26 cellular contexts compared by ENCODE assay signal in the genomic region with DNA sequence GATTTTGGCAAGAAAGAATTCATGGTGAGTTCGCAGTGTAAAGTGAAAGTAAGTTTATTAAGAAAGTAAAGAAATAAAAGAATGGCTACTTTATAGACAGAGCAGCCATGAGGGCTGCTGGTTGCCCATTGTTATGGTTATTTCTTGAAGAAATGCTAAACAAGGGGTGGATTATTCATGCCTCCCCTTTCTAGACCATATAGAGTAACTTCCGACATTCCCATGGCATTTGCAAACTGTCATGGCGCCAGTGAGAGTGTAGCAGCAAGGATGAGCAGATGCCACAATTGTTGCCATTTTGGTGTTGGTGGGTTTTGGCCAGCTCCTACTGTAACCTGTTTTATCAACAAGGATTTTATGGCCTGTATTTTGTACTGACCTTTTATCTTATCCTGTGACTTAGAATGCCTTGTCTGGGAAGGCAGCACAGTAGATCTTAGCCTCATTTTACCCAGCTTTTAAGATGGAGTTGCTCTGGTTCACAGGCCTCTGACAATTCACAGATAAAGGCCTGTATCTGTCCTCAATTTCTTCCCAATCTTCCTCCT.
A peak's percentile ranks its signal among the peaks of the same experiment; 100 is the strongest.
DNase-seq lines count a peak whose midpoint lies in the region; ATAC-seq, FAIRE-seq and TF ChIP-seq lines count a peak whose summit lies in the region.
"Had no signal": no experiment of that assay in that cellular context is flagged by ENCODE, and none has a peak within 500 bp of the region (broad histone marks: within the 10 kb centered on the region; RNA-seq: fewer than 3 reads in every experiment).

No MANE protein-coding gene starts in this region.

- H4K20me1 ChIP-seq in Loucy (ENCODE audit: insufficient read depth, low read length, poor library complexity, severe bottlenecking) (peaks cover 38% of the 10 kb centered on the region), astrocyte (ENCODE audit: insufficient read depth, low read length) (no peaks in the 10 kb centered on the region)

- DNase-seq in astrocyte (ENCODE audit: low read depth) (no peak), endothelial cell (ENCODE audit: low spot score) (no peak), upper lobe of left lung (no peak), NCI-H2107 treated with DMSO at 0.1 percent for 48 hours (lab: John Stamatoyannopoulos, UW; ENCODE audit: unreplicated experiment) (no peak)
- no peak for DNase-seq in activated CD4-positive, alpha-beta T cell treated with anti-CD3 and anti-CD28 coated beads, Interleukin-2, amount 50 U/mL, for 48 hours
- DNase-seq: activated CD4-positive, alpha-beta T cell treated with anti-CD3 and anti-CD28 coated beads for 36 hours; activated gamma-delta T cell treated with Interleukin-2 at 50 U/mL for 16 hours; activated naive CD8-positive, alpha-beta T cell treated with anti-CD3 and anti-CD28 coated beads, Interleukin-2, amount 50 U/mL, for 24 hours; activated T-cell treated with anti-CD3 and anti-CD28 coated beads, Interleukin-2, amount 50 U/mL, for 24 hours; CD4-positive, CD25-positive, alpha-beta regulatory T cell; colonic mucosa; KBM-7; left colon; MV-4-11; naive thymus-derived CD4-positive, alpha-beta T cell; NCI-H146; NCI-H2171; NCI-H524 treated with DMSO at 0.1 percent for 48 hours; SK-N-SH; stimulated activated naive CD8-positive, alpha-beta T cell treated with anti-CD3 and anti-CD28 coated beads, Interleukin-15, Interleukin-2, amounts not matched to agents 100 U/mL and 50 U/mL, for 24 hours; T-helper 17 cell had no signal

- no peaks in the 10 kb centered on the region for H3K9me2 ChIP-seq in Loucy (replicated peaks; ENCODE audit: low read depth, low read length)
- H3K9me2 ChIP-seq: SK-N-SH had no signal

- H3K4me1 ChIP-seq in Loucy (ENCODE audit: insufficient read depth, low read length, poor library complexity, severe bottlenecking) (peaks cover 70% of the 10 kb centered on the region), astrocyte (ENCODE audit: insufficient read depth, low read length) (no peaks in the 10 kb centered on the region), iPS-20b (ENCODE audit: insufficient read depth, low read length) (peaks cover 21% of the 10 kb centered on the region; the same call in 1 of the 2 replicates), upper lobe of left lung (no peaks in the 10 kb centered on the region)
- H3K4me1 ChIP-seq: breast epithelium, colonic mucosa had no signal

- H3K4me1 Mint-ChIP-seq in astrocyte (ENCODE audit: low read depth, unreplicated experiment) (peaks cover 42% of the 10 kb centered on the region), endothelial cell (ENCODE audit: unreplicated experiment) (no peaks in the 10 kb centered on the region)
- H3K4me1 Mint-ChIP-seq: activated naive CD8-positive, alpha-beta T cell treated with anti-CD3 and anti-CD28 coated beads, Interleukin-2, amount 50 U/mL, for 24 hours had no signal

- peak overlapping the region; percentile 11 for H3K9ac ChIP-seq in Loucy (ENCODE audit: low read depth, low read length, poor library complexity, severe bottlenecking)
- no peak overlapping the region for H3K9ac ChIP-seq in astrocyte (ENCODE audit: low read length)
- H3K9ac ChIP-seq in iPS-20b (ENCODE audit: low read depth, low read length): 0 out of 2 replicates have a peak overlapping the region, but pooled peaks have one; percentile 5
- H3K9ac ChIP-seq: SK-N-SH had no signal

- 0 out of 2 replicates have a peak, but pooled peaks cover 4% of the 10 kb centered on the region for H3F3A ChIP-seq in Loucy (ENCODE audit: low read depth)

- peaks cover 99% of the 10 kb centered on the region for H3K79me2 ChIP-seq in Loucy (ENCODE audit: insufficient read depth, low read length)
- H3K79me2 ChIP-seq in astrocyte (ENCODE audit: insufficient read depth, low read length): no peaks in the 10 kb centered on the region

- no peak for TF ChIP-seq POLR2A in upper lobe of left lung (IDR thresholded peaks at IDR 0.05)

- H3K9me3 Mint-ChIP-seq in astrocyte (ENCODE audit: unreplicated experiment) (no peaks in the 10 kb centered on the region), endothelial cell (ENCODE audit: unreplicated experiment) (no peaks in the 10 kb centered on the region)
- H3K9me3 Mint-ChIP-seq: activated T-cell treated with anti-CD3 and anti-CD28 coated beads, Interleukin-2, amount 50 U/mL, for 24 hours had no signal

- H3K27me3 ChIP-seq in Loucy (ENCODE audit: insufficient read depth, low read length, poor library complexity, severe bottlenecking): no peaks in the 10 kb centered on the region
- no peaks in the 10 kb centered on the region for H3K27me3 ChIP-seq in astrocyte (ENCODE audit: insufficient read depth, low read length)
- H3K27me3 ChIP-seq in iPS-20b (ENCODE audit: insufficient read depth, low read length): no peaks in the 10 kb centered on the region
- no peaks in the 10 kb centered on the region for H3K27me3 ChIP-seq in upper lobe of left lung
- H3K27me3 ChIP-seq: breast epithelium, colonic mucosa had no signal

- TF ChIP-seq EP300 in upper lobe of left lung (IDR thresholded peaks at IDR 0.05): no peak

- H3K27me3 Mint-ChIP-seq in astrocyte (ENCODE audit: low read depth, unreplicated experiment): no peaks in the 10 kb centered on the region
- H3K27me3 Mint-ChIP-seq in endothelial cell (ENCODE audit: unreplicated experiment): peaks cover 2% of the 10 kb centered on the region
- H3K27me3 Mint-ChIP-seq: activated CD4-positive, alpha-beta T cell treated with anti-CD3 and anti-CD28 coated beads for 36 hours; activated naive CD8-positive, alpha-beta T cell treated with anti-CD3 and anti-CD28 coated beads, Interleukin-2, amount 50 U/mL, for 24 hours; activated T-cell treated with anti-CD3 and anti-CD28 coated beads, Interleukin-2, amount 50 U/mL, for 24 hours; CD4-positive, CD25-positive, alpha-beta regulatory T cell; naive thymus-derived CD4-positive, alpha-beta T cell; T-helper 17 cell had no signal

- H3K27ac Mint-ChIP-seq in astrocyte (ENCODE audit: unreplicated experiment) (peak overlapping the region; percentile 54), endothelial cell (ENCODE audit: unreplicated experiment) (no peak overlapping the region)
- H3K27ac Mint-ChIP-seq: activated CD4-positive, alpha-beta T cell treated with anti-CD3 and anti-CD28 coated beads for 36 hours; activated naive CD8-positive, alpha-beta T cell treated with anti-CD3 and anti-CD28 coated beads, Interleukin-2, amount 50 U/mL, for 24 hours; activated T-cell treated with anti-CD3 and anti-CD28 coated beads, Interleukin-2, amount 50 U/mL, for 24 hours; CD4-positive, CD25-positive, alpha-beta regulatory T cell; naive thymus-derived CD4-positive, alpha-beta T cell; T-helper 17 cell had no signal

- WGBS in upper lobe of left lung, 2 donors: 70 to 85% methylated on average over 3 of the region's 3 CpGs

- H3K36me3 ChIP-seq in Loucy (ENCODE audit: insufficient read depth, low read length) (no peaks in the 10 kb centered on the region; the same call in 1 of the 2 replicates), astrocyte (ENCODE audit: insufficient read depth, low read length) (no peaks in the 10 kb centered on the region), iPS-20b (ENCODE audit: insufficient read depth, low read depth, low read length) (no peaks in the 10 kb centered on the region), upper lobe of left lung (no peaks in the 10 kb centered on the region)
- H3K36me3 ChIP-seq: breast epithelium, colonic mucosa had no signal

- peaks cover 3% of the 10 kb centered on the region for H3K36me3 Mint-ChIP-seq in astrocyte (ENCODE audit: low read depth, unreplicated experiment)
- H3K36me3 Mint-ChIP-seq in endothelial cell (ENCODE audit: low read depth, unreplicated experiment): no peaks in the 10 kb centered on the region
- H3K36me3 Mint-ChIP-seq: CD4-positive, CD25-positive, alpha-beta regulatory T cell; naive thymus-derived CD4-positive, alpha-beta T cell had no signal

- no peak overlapping the region for H2AFZ ChIP-seq in Loucy (ENCODE audit: low read length)
- peak overlapping the region; percentile 47 for H2AFZ ChIP-seq in astrocyte (ENCODE audit: low read depth, low read length)

- ATAC-seq in upper lobe of left lung (ENCODE audit: low FRiP score in 2 of 2): no peak
- ATAC-seq: activated CD4-positive, alpha-beta T cell treated with anti-CD3 and anti-CD28 coated beads for 36 hours; activated naive CD8-positive, alpha-beta T cell treated with anti-CD3 and anti-CD28 coated beads, Interleukin-2, amount 50 U/mL, for 24 hours; left colon; naive thymus-derived CD4-positive, alpha-beta T cell; sciatic nerve; stimulated activated naive CD8-positive, alpha-beta T cell treated with anti-CD3 and anti-CD28 coated beads, Interleukin-15, Interleukin-2, amounts not matched to agents 100 U/mL and 50 U/mL, for 24 hours; T-helper 17 cell had no signal

- H3K9me3 ChIP-seq in Loucy (ENCODE audit: insufficient read depth, low read depth, low read length): no peaks in the 10 kb centered on the region
- no peaks in the 10 kb centered on the region for H3K9me3 ChIP-seq in astrocyte (ENCODE audit: insufficient read depth, low read depth, low read length)
- H3K9me3 ChIP-seq in iPS-20b (ENCODE audit: insufficient read depth, low read depth, low read length): no peaks in the 10 kb centered on the region
- no peaks in the 10 kb centered on the region for H3K9me3 ChIP-seq in upper lobe of left lung
- H3K9me3 ChIP-seq: breast epithelium, colonic mucosa, SK-N-SH had no signal

- H3K4me2 ChIP-seq in Loucy (ENCODE audit: low read depth, low read length, poor library complexity, severe bottlenecking): peak overlapping the region; percentile 58
- peak overlapping the region; percentile 39 for H3K4me2 ChIP-seq in astrocyte (ENCODE audit: low read length)
- H3K4me2 ChIP-seq: SK-N-SH had no signal

- H3K4me3 ChIP-seq in Loucy (ENCODE audit: low read length, poor library complexity, severe bottlenecking) (peak overlapping the region; percentile 44), astrocyte (ENCODE audit: insufficient read depth, low read depth, low read length) (no peak overlapping the region), iPS-20b (ENCODE audit: low read length) (no peak overlapping the region; the same call in 1 of the 2 replicates), upper lobe of left lung (no peak overlapping the region)
- H3K4me3 ChIP-seq: breast epithelium, colonic mucosa had no signal

- no peak overlapping the region for H3K4me3 Mint-ChIP-seq in astrocyte (ENCODE audit: unreplicated experiment)
- no peak overlapping the region for H3K4me3 Mint-ChIP-seq in endothelial cell (ENCODE audit: unreplicated experiment)
- H3K4me3 Mint-ChIP-seq: activated CD4-positive, alpha-beta T cell treated with anti-CD3 and anti-CD28 coated beads for 36 hours; activated naive CD8-positive, alpha-beta T cell treated with anti-CD3 and anti-CD28 coated beads, Interleukin-2, amount 50 U/mL, for 24 hours; activated T-cell treated with anti-CD3 and anti-CD28 coated beads, Interleukin-2, amount 50 U/mL, for 24 hours; CD4-positive, CD25-positive, alpha-beta regulatory T cell; T-helper 17 cell had no signal

- H3K27ac ChIP-seq in astrocyte (ENCODE audit: low read depth, low read length) (no peak overlapping the region), iPS-20b (ENCODE audit: low read length) (no peak overlapping the region), upper lobe of left lung (no peak overlapping the region)
- H3K27ac ChIP-seq: breast epithelium, colonic mucosa, RWPE1 had no signal

- TF ChIP-seq CTCF in Loucy (conservative IDR thresholded peaks at IDR 0.05; ENCODE audit: low read length): no peak
- TF ChIP-seq CTCF in astrocyte (IDR thresholded peaks at IDR 0.05; ENCODE audit: insufficient read depth, low read depth, low read length): no peak
- TF ChIP-seq CTCF in endothelial cell (IDR thresholded peaks at IDR 0.05; ENCODE audit: unreplicated experiment): no peak
- no peak for TF ChIP-seq CTCF in upper lobe of left lung (IDR thresholded peaks at IDR 0.05)

- FAIRE-seq in astrocyte (lab: Jason Lieb, UNC): no peak
